In genomic region chr12:97612075-97612474, GRCh38 we compare ENCODE assay signal across 8 cellular contexts.
"Had no signal": no experiment of that assay in that cellular context is flagged by ENCODE, and none has a peak within 500 bp of the region (broad histone marks: within the 10 kb centered on the region; RNA-seq: fewer than 3 reads in every experiment).

No MANE protein-coding gene starts in this region.

- FAIRE-seq: G401.6, GM12878, GM12891, GM12892, GM18507, GM19239 had no signal

- H3K4me3 ChIP-seq: GM12878 had no signal

- ATAC-seq: GM12878 had no signal

- DNase-seq: GDM1, GF-D8 had no signal
